In the genomic region with DNA sequence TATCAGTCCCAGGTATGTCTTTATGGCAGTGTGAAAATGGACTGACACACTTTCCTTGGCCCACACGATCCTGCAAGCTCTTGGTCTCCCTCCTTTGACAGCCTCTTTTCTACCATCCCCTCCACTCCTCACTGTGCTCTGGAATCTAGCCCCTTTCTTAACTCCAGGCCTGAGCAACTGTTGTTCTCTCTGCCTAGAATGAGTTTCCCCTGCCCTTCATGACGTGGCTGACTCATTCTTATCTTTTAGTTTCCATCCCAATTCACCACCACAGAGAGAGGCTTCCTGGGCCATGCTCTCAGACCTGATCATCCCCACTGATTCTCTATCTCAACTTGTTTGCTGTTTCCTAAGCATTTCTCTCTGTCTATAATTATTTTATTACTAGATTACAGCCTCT, we compare ENCODE assay signal across 1 cellular context.
TF ChIP-seq lines count a peak whose summit lies in the region.

No MANE protein-coding gene starts in this region.

TF ChIP-seq in HCT116, 20 proteins besides CTCF, POLR2A, EP300 and RAD21 (continued from another document):
- TF ChIP-seq, protein P1, sequence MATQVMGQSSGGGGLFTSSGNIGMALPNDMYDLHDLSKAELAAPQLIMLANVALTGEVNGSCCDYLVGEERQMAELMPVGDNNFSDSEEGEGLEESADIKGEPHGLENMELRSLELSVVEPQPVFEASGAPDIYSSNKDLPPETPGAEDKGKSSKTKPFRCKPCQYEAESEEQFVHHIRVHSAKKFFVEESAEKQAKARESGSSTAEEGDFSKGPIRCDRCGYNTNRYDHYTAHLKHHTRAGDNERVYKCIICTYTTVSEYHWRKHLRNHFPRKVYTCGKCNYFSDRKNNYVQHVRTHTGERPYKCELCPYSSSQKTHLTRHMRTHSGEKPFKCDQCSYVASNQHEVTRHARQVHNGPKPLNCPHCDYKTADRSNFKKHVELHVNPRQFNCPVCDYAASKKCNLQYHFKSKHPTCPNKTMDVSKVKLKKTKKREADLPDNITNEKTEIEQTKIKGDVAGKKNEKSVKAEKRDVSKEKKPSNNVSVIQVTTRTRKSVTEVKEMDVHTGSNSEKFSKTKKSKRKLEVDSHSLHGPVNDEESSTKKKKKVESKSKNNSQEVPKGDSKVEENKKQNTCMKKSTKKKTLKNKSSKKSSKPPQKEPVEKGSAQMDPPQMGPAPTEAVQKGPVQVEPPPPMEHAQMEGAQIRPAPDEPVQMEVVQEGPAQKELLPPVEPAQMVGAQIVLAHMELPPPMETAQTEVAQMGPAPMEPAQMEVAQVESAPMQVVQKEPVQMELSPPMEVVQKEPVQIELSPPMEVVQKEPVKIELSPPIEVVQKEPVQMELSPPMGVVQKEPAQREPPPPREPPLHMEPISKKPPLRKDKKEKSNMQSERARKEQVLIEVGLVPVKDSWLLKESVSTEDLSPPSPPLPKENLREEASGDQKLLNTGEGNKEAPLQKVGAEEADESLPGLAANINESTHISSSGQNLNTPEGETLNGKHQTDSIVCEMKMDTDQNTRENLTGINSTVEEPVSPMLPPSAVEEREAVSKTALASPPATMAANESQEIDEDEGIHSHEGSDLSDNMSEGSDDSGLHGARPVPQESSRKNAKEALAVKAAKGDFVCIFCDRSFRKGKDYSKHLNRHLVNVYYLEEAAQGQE (IDR thresholded peaks at IDR 0.05; ENCODE audit: low read depth) = no peak
- no peak for TF ChIP-seq EZH2phosphoT487 (IDR thresholded peaks at IDR 0.05; ENCODE audit: borderline replicate concordance)
- TF ChIP-seq CBX3 (IDR thresholded peaks at IDR 0.05; ENCODE audit: low read depth) = no peak
- no peak for TF ChIP-seq TCF7L2 (IDR thresholded peaks at IDR 0.05; ENCODE audit: borderline replicate concordance, extremely low read depth, insufficient read depth, insufficient read length)
- TF ChIP-seq ZNF274 (IDR thresholded peaks at IDR 0.05; ENCODE audit: low read depth, low read length) = no peak
- no peak for TF ChIP-seq ZFX (IDR thresholded peaks at IDR 0.05)
- TF ChIP-seq FOSL1 (IDR thresholded peaks at IDR 0.05; ENCODE audit: low read depth) = no peak
TF ChIP-seq in HCT116: peak in this region for 0.
